Comparison of ENCODE assay signal across 12 cellular contexts in the genomic region with DNA sequence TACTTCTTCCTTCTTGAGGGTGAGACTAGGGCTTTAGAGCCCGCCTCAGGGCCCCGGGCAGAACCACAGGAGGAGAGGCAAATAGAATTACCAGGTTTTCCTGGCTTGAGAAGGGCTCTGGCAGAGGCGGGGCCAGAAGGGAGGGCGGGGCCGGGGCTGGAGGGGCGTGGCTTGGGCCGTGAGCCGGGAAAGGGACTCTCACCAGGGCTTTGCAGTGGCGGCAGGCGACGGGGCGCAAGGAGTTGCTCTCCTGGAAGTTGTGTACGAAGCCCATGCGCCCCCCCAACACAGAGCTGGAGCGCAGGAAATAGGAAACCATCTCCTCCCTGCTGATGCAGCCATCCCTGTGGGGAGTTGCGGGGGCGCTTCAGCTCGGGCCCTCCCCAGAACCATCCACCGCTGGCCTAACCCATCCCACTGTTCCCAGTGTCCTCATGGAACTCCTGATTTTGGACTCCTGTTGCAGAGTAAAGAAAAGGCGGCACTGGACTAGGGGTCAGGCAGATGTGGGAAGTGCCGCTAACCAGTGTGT. TPM values are rescaled to one million over a fixed set of nuclear protein-coding genes. Genes with fewer than 3 reads are reported as not detected.
DNase-seq lines count a peak whose midpoint lies in the region; ATAC-seq and TF ChIP-seq lines count a peak whose summit lies in the region.
"Had no signal": no experiment of that assay in that cellular context is flagged by ENCODE, and none has a peak within 500 bp of the region (broad histone marks: within the 10 kb centered on the region; RNA-seq: fewer than 3 reads in every experiment).

No MANE protein-coding gene starts in this region.

- H3K36me3 Mint-ChIP-seq in activated naive CD8-positive, alpha-beta T cell treated with anti-CD3 and anti-CD28 coated beads, Interleukin-2, amount 50 U/mL, for 24 hours (ENCODE audit: low read depth): peaks cover 2% of the 10 kb centered on the region
- H3K36me3 Mint-ChIP-seq: natural killer cell treated with Interleukin-12 subunit alpha and Interleukin-12 subunit beta and Interleukin-15 and Interleukin-18, amount 100 ng/mL, for 72 hours had no signal

- H3K4me1 ChIP-seq in DND-41 (ENCODE audit: insufficient read depth, low read length): no peaks in the 10 kb centered on the region
- H3K4me1 ChIP-seq in HCT116 (ENCODE audit: control insufficient read depth in 1 of 2, insufficient read depth in 2 of 2, low read length in 2 of 2): peaks cover 0 to 8% of the 10 kb centered on the region in 2 experiments; a peak in 2 of 4 replicates
- H3K4me1 ChIP-seq in right lobe of liver: peaks cover 0 to 26% (median 5%) of the 10 kb centered on the region in 4 donors
- H3K4me1 ChIP-seq in esophagus muscularis mucosa: peaks cover 0 to 7% (median 5%) of the 10 kb centered on the region in 4 donors

- DNase-seq in DND-41 (peak; percentile 33), HCT116 (ENCODE audit: low read depth, low spot score) (no peak), right lobe of liver (peak; percentile 57 to 63 (median 63)), esophagus muscularis mucosa (ENCODE audit: extremely low spot score) (no peak), NK-92 (lab: John Stamatoyannopoulos, UW; ENCODE audit: unreplicated experiment) (no peak), NCI-H1105 treated with DMSO at 0.1 percent for 48 hours (lab: John Stamatoyannopoulos, UW) (no peak)
- no peak for DNase-seq in activated naive CD8-positive, alpha-beta T cell treated with anti-CD3 and anti-CD28 coated beads, Interleukin-2, amount 50 U/mL, for 24 hours
- DNase-seq in stimulated activated naive CD4-positive, alpha-beta T cell treated with Interleukin-2 at 50 U/mL for 16 hours (lab: John Stamatoyannopoulos, UW): no peak
- DNase-seq: activated CD4-positive, alpha-beta T cell treated with anti-CD3 and anti-CD28 coated beads for 4 hours; stimulated activated CD4-positive, alpha-beta T cell treated with anti-CD3 and anti-CD28 coated beads, Interleukin-4, amount 100 ng/mL, for 1 hour had no signal

- H3K27me3 ChIP-seq in DND-41 (ENCODE audit: insufficient read depth, low read length, poor library complexity) (no peaks in the 10 kb centered on the region), HCT116 (ENCODE audit: insufficient read depth, low read length) (no peaks in the 10 kb centered on the region), right lobe of liver (no peaks in the 10 kb centered on the region), esophagus muscularis mucosa (no peaks in the 10 kb centered on the region)
- H3K27me3 ChIP-seq: upper lobe of left lung had no signal

- H3K79me2 ChIP-seq in DND-41 (ENCODE audit: insufficient read depth, low read length): no peaks in the 10 kb centered on the region
- no peaks in the 10 kb centered on the region for H3K79me2 ChIP-seq in HCT116 (ENCODE audit: insufficient read depth, low read length)

- H4K20me1 ChIP-seq in DND-41 (ENCODE audit: insufficient read depth, low read length): no peaks in the 10 kb centered on the region
- no peaks in the 10 kb centered on the region for H4K20me1 ChIP-seq in HCT116 (ENCODE audit: insufficient read depth)

- no peak overlapping the region for H3K27ac Mint-ChIP-seq in activated naive CD8-positive, alpha-beta T cell treated with anti-CD3 and anti-CD28 coated beads, Interleukin-2, amount 50 U/mL, for 24 hours
- H3K27ac Mint-ChIP-seq: natural killer cell treated with Interleukin-12 subunit alpha and Interleukin-12 subunit beta and Interleukin-15 and Interleukin-18, amount 100 ng/mL, for 72 hours had no signal

- H3K27ac ChIP-seq in DND-41 (ENCODE audit: low read length) (no peak overlapping the region), HCT116 (ENCODE audit: low read depth, low read length) (no peak overlapping the region), right lobe of liver (no peak overlapping the region), esophagus muscularis mucosa (replicated peaks in 1 of 4) (no peak overlapping the region)
- H3K27ac ChIP-seq: upper lobe of left lung had no signal

- TF ChIP-seq CTCF in DND-41 (IDR thresholded peaks at IDR 0.05; ENCODE audit: borderline replicate concordance, extremely low read depth, low read length, poor library complexity, severe bottlenecking) (no peak), HCT116 (IDR thresholded peaks at IDR 0.05 in 2 of 3, conservative IDR thresholded peaks at IDR 0.05 in 1 of 3; ENCODE audit: borderline replicate concordance in 1 of 3, insufficient read depth in 1 of 3, low read depth in 2 of 3, low read length in 2 of 3) (no peak), right lobe of liver (IDR thresholded peaks at IDR 0.05) (no peak), esophagus muscularis mucosa (IDR thresholded peaks at IDR 0.05) (no peak)

- H3K4me2 ChIP-seq in DND-41 (ENCODE audit: insufficient read depth, low read length) (no peak overlapping the region), HCT116 (ENCODE audit: low read length) (peak overlapping the region; percentile 30; the same call in 1 of the 2 replicates)

- H3K36me3 ChIP-seq in DND-41 (ENCODE audit: insufficient read depth, low read length) (peaks cover 9% of the 10 kb centered on the region; the same call in 1 of the 2 replicates), HCT116 (ENCODE audit: control insufficient read depth in 1 of 2, insufficient read depth in 2 of 2, low read length in 2 of 2) (no peaks in the 10 kb centered on the region), right lobe of liver (no peaks in the 10 kb centered on the region), esophagus muscularis mucosa (peaks cover 0 to 59% (median 49%) of the 10 kb centered on the region in 4 donors)

- BruUV-seq in HCT116 (replicated peaks; lab: Mats Ljungman, UMichigan): no TSS peak

- no peak for TF ChIP-seq RAD21 in HCT116 (IDR thresholded peaks at IDR 0.05; ENCODE audit: low read depth)

- intact Hi-C loops in HCT116 (cut with micrococcal nuclease): no loop called here
- intact Hi-C loops in right lobe of liver (cut with DNase I): no loop called here
- intact Hi-C loops in esophagus muscularis mucosa (cut with DNase I): no loop called here

- POLR2A ChIA-PET in HCT116 (lab: Charles Lee): no interaction called here

- H3K9me3 ChIP-seq in DND-41 (ENCODE audit: insufficient read depth, low read length, severe bottlenecking) (no peaks in the 10 kb centered on the region), HCT116 (ENCODE audit: control insufficient read depth in 1 of 2, insufficient read depth in 1 of 2, low read depth in 1 of 2, low read length in 2 of 2) (no peaks in the 10 kb centered on the region), right lobe of liver (no peaks in the 10 kb centered on the region), esophagus muscularis mucosa (no peaks in the 10 kb centered on the region)
- H3K9me3 ChIP-seq: upper lobe of left lung had no signal

- WGBS in right lobe of liver (ENCODE audit: insufficient coverage, low coverage, low lambda C conversion rate, missing lambda C conversion rate): 15% methylated on average over 7 of the region's 21 CpGs
- 59% methylated on average over 21 of the region's 21 CpGs for WGBS in esophagus muscularis mucosa

- CTCF ChIA-PET in HCT116 (lab: Charles Lee): interaction anchor here (1.0 kb wide), 1 partner anchor 12 kb away, joined by 3 read pairs; no protein-coding TSS in a partner anchor

- H3K9ac ChIP-seq in DND-41 (ENCODE audit: low read depth, low read length) (no peak overlapping the region), HCT116 (ENCODE audit: low read length) (no peak overlapping the region)

- RAD21 ChIA-PET in HCT116 (lab: Charles Lee; ENCODE audit: low non-redundant PET in 1 of 2, low total read pairs in 2 of 2, uncharacterized antibody in 2 of 2, unreplicated experiment in 2 of 2): no interaction called here

- H3K9me2 ChIP-seq in HCT116 (ENCODE audit: insufficient read depth): no peaks in the 10 kb centered on the region

- TF ChIP-seq POLR2A in HCT116 (IDR thresholded peaks at IDR 0.05; ENCODE audit: borderline replicate concordance, extremely low read depth, insufficient read depth, insufficient read length) (no peak), right lobe of liver (IDR thresholded peaks at IDR 0.05) (no peak), esophagus muscularis mucosa (IDR thresholded peaks at IDR 0.05; ENCODE audit: low read depth) (no peak)

- TF ChIP-seq EP300 in esophagus muscularis mucosa (IDR thresholded peaks at IDR 0.05): no peak

- no peak overlapping the region for H3K4me3 Mint-ChIP-seq in activated naive CD8-positive, alpha-beta T cell treated with anti-CD3 and anti-CD28 coated beads, Interleukin-2, amount 50 U/mL, for 24 hours
- H3K4me3 Mint-ChIP-seq: natural killer cell treated with Interleukin-12 subunit alpha and Interleukin-12 subunit beta and Interleukin-15 and Interleukin-18, amount 100 ng/mL, for 72 hours had no signal

- H3K4me1 Mint-ChIP-seq in activated naive CD8-positive, alpha-beta T cell treated with anti-CD3 and anti-CD28 coated beads, Interleukin-2, amount 50 U/mL, for 24 hours: peaks cover 12% of the 10 kb centered on the region

- ATAC-seq in DND-41 (ENCODE audit: insufficient read depth, low read depth) (peak; percentile 37; the same call in 1 of the 3 replicates), HCT116 (peak; percentile 93), right lobe of liver (peak; percentile 48 to 64 (median 56))
- ATAC-seq in activated naive CD8-positive, alpha-beta T cell treated with anti-CD3 and anti-CD28 coated beads, Interleukin-2, amount 50 U/mL, for 24 hours: peak; percentile 24
- ATAC-seq: natural killer cell treated with Interleukin-12 subunit alpha and Interleukin-12 subunit beta and Interleukin-15 and Interleukin-18, amount 100 ng/mL, for 72 hours had no signal

- no peaks in the 10 kb centered on the region for H3K27me3 Mint-ChIP-seq in activated naive CD8-positive, alpha-beta T cell treated with anti-CD3 and anti-CD28 coated beads, Interleukin-2, amount 50 U/mL, for 24 hours
- H3K27me3 Mint-ChIP-seq: natural killer cell treated with Interleukin-12 subunit alpha and Interleukin-12 subunit beta and Interleukin-15 and Interleukin-18, amount 100 ng/mL, for 72 hours had no signal

- H2AFZ ChIP-seq in DND-41 (ENCODE audit: low read depth, low read length) (no peak overlapping the region), HCT116 (ENCODE audit: low read depth, low read length, poor library complexity, severe bottlenecking) (no peak overlapping the region)

- H3K4me3 ChIP-seq in DND-41 (ENCODE audit: low read depth in 1 of 2, low read length in 2 of 2): no peak overlapping the region
- H3K4me3 ChIP-seq in HCT116 (replicated peaks in 1 of 2; ENCODE audit: low read depth in 1 of 2, low read length in 2 of 2): no peak overlapping the region
- H3K4me3 ChIP-seq in right lobe of liver: no peak overlapping the region
- no peak overlapping the region for H3K4me3 ChIP-seq in esophagus muscularis mucosa
- H3K4me3 ChIP-seq: upper lobe of left lung had no signal

- no peaks in the 10 kb centered on the region for H3K9me3 Mint-ChIP-seq in activated naive CD8-positive, alpha-beta T cell treated with anti-CD3 and anti-CD28 coated beads, Interleukin-2, amount 50 U/mL, for 24 hours
- H3K9me3 Mint-ChIP-seq: natural killer cell treated with Interleukin-12 subunit alpha and Interleukin-12 subunit beta and Interleukin-15 and Interleukin-18, amount 100 ng/mL, for 72 hours had no signal

RNA-seq across cellular contexts. Expression of gene NRXN2, which starts 6.9 kb away (rescaled TPM):
- total RNA-seq in HCT116 (2021; ENCODE audit: unreplicated experiment) (1.5 TPM), right lobe of liver (1 to 10 TPM; 1.6 to 7.7 (median 2.3) TPM), esophagus muscularis mucosa (10 to 100 TPM in 1 of 4 donors, 1 to 10 TPM in 3; 2.1 to 12.9 (median 4.3) TPM)
- 0.73 and 1.7 TPM in 2 replicates for polyA plus RNA-seq in HCT116 (2012)

RNA-seq across cellular contexts. Expression of gene RASGRP2, which starts 14.0 kb away (rescaled TPM):
- total RNA-seq in HCT116 (2021; ENCODE audit: unreplicated experiment) (12.8 TPM), right lobe of liver (1 to 10 TPM; 1.6 to 8.1 (median 3.2) TPM), esophagus muscularis mucosa (10 to 100 TPM; 32.8 to 72.8 (median 34.9) TPM)
- 14.6 and 18.7 TPM in 2 replicates for polyA plus RNA-seq in HCT116 (2012)

RNA-seq across cellular contexts. Expression of gene PYGM, which starts 29.9 kb away (rescaled TPM):
- 1.7 TPM for total RNA-seq in HCT116 (2021; ENCODE audit: unreplicated experiment)
- 0.51 and 0.56 TPM in 2 replicates for polyA plus RNA-seq in HCT116 (2012)
- total RNA-seq in right lobe of liver: 1 to 10 TPM in 1 of 6 experiments, under 1 TPM in 5; 0.24 to 1.4 (median 0.47) TPM
- total RNA-seq in esophagus muscularis mucosa: 10 to 100 TPM; 18.4 to 57.2 (median 26.3) TPM

RNA-seq across cellular contexts. Expression of gene SF1, which starts 48.4 kb away (rescaled TPM):
- total RNA-seq in HCT116 (2021; ENCODE audit: unreplicated experiment) (403 TPM), right lobe of liver (100 to 1,000 TPM in 5 of 6 experiments, 10 to 100 TPM in 1; 92.7 to 164 (median 141) TPM), esophagus muscularis mucosa (100 to 1,000 TPM; 199 to 285 (median 234) TPM)
- polyA plus RNA-seq in HCT116 (2012): 177 and 219 TPM in 2 replicates

Comparison
In these comparisons a context has a peak if more than half of its experiments do, and no peak if none do; other contexts are left out.
1. ATAC-seq: peak in every context shown above with its lines; median percentile 93 in HCT116; 56 in right lobe of liver; 37 in DND-41; 24 in activated naive CD8-positive, alpha-beta T cell treated with anti-CD3 and anti-CD28 coated beads, Interleukin-2, amount 50 U/mL, for 24 hours.
2. DNase-seq: peak in DND-41 (single experiment) and right lobe of liver (3 of 3); none in HCT116 (single experiment), activated naive CD8-positive, alpha-beta T cell treated with anti-CD3 and anti-CD28 coated beads, Interleukin-2, amount 50 U/mL, for 24 hours (single experiment), stimulated activated naive CD4-positive, alpha-beta T cell treated with Interleukin-2 at 50 U/mL for 16 hours (single experiment), esophagus muscularis mucosa (single experiment), NK-92 (single experiment) and NCI-H1105 treated with DMSO at 0.1 percent for 48 hours (single experiment).